Comparison of ENCODE assay signal across 11 cellular contexts in genomic region chrX:34654939-34655338, GRCh38. TPM values are rescaled to one million over a fixed set of nuclear protein-coding genes. Genes with fewer than 3 reads are reported as not detected.
DNase-seq lines count a peak whose midpoint lies in the region; ATAC-seq and TF ChIP-seq lines count a peak whose summit lies in the region.
"Had no signal": no experiment of that assay in that cellular context is flagged by ENCODE, and none has a peak within 500 bp of the region (broad histone marks: within the 10 kb centered on the region; RNA-seq: fewer than 3 reads in every experiment).

No MANE protein-coding gene starts in this region.

- DNase-seq in mesenchymal stem cell (peak; percentile 14), thyroid gland (no peak), NCI-H2107 (lab: John Stamatoyannopoulos, UW) (no peak)
- no peak for DNase-seq in effector memory CD4-positive, alpha-beta T cell
- DNase-seq: cortex of kidney; GF-D8; NCI-H446 treated with DMSO at 0.1 percent for 48 hours; stimulated activated CD4-positive, alpha-beta T cell treated with anti-CD3 and anti-CD28 coated beads, Interleukin-4, amount 100 ng/mL, for 4 hours had no signal

- H2BK120ac ChIP-seq in mesenchymal stem cell (ENCODE audit: low read depth, low read length) = no peak overlapping the region

- no peak overlapping the region for H2BK15ac ChIP-seq in mesenchymal stem cell (ENCODE audit: low read depth, poor library complexity, severe bottlenecking)

- no peak overlapping the region for H3K23ac ChIP-seq in mesenchymal stem cell (ENCODE audit: low read length in 2 of 2)

- no peak overlapping the region for H2AK5ac ChIP-seq in mesenchymal stem cell (ENCODE audit: low read length, severe bottlenecking)

- no peak overlapping the region for H2BK12ac ChIP-seq in mesenchymal stem cell (ENCODE audit: low read length in 2 of 2)

- H3K18ac ChIP-seq in mesenchymal stem cell (ENCODE audit: low read depth in 1 of 2, low read length in 2 of 2) = no peak overlapping the region

- H3K27me3 ChIP-seq in HUES64 (ENCODE audit: insufficient read depth, low read length) = peaks cover 14% of the 10 kb centered on the region
- peaks cover 0 to 3% of the 10 kb centered on the region in 2 donors for H3K27me3 ChIP-seq in duodenal mucosa (ENCODE audit: control insufficient read depth in 1 of 2, insufficient read depth in 2 of 2, low read length in 2 of 2)
- no peaks in the 10 kb centered on the region for H3K27me3 ChIP-seq in mesenchymal stem cell (ENCODE audit: control insufficient read depth in 1 of 2, insufficient read depth in 1 of 2, low read length in 2 of 2)
- H3K27me3 ChIP-seq in thyroid gland = no peaks in the 10 kb centered on the region
- no peaks in the 10 kb centered on the region for H3K27me3 ChIP-seq in effector memory CD4-positive, alpha-beta T cell (replicated peaks; ENCODE audit: control insufficient read depth, insufficient read depth, low read length, poor library complexity, severe bottlenecking)

- H3K79me1 ChIP-seq in mesenchymal stem cell (replicated peaks; ENCODE audit: low read length, poor library complexity, severe bottlenecking) = no peaks in the 10 kb centered on the region

- H3K9ac ChIP-seq in HUES64 (ENCODE audit: low read depth, low read length) (peak overlapping the region; percentile 50; the same call in 1 of the 2 replicates), duodenal mucosa (ENCODE audit: low read depth in 1 of 2, low read length in 2 of 2) (peak overlapping the region in 1 of 2 donors; percentile 43), mesenchymal stem cell (ENCODE audit: low read length) (peak overlapping the region; percentile 90)

- H2AFZ ChIP-seq in mesenchymal stem cell (ENCODE audit: low read depth, low read length) = no peak overlapping the region

- H3K4me3 ChIP-seq in HUES64 (ENCODE audit: low read length) = peak overlapping the region; percentile 66
- H3K4me3 ChIP-seq in duodenal mucosa (ENCODE audit: low read depth in 1 of 2, low read length in 2 of 2) = peak overlapping the region; percentile 21 to 29
- H3K4me3 ChIP-seq in mesenchymal stem cell (ENCODE audit: insufficient read depth in 1 of 2, low read depth in 1 of 2, low read length in 2 of 2) = peak overlapping the region in 1 of 2 experiments; percentile 84
- no peak overlapping the region for H3K4me3 ChIP-seq in thyroid gland (replicated peaks in 1 of 3)
- H3K4me3 ChIP-seq in effector memory CD4-positive, alpha-beta T cell (ENCODE audit: insufficient read depth, low read depth, low read length, poor library complexity, severe bottlenecking) = no peak overlapping the region

- H3K36me3 ChIP-seq in HUES64 (ENCODE audit: insufficient read depth, low read length) (no peaks in the 10 kb centered on the region), duodenal mucosa (ENCODE audit: control insufficient read depth in 1 of 2, insufficient read depth in 2 of 2, low read length in 2 of 2) (no peaks in the 10 kb centered on the region), mesenchymal stem cell (ENCODE audit: control insufficient read depth in 1 of 2, insufficient read depth in 2 of 2, low read depth in 1 of 2, low read length in 2 of 2) (no peaks in the 10 kb centered on the region), thyroid gland (no peaks in the 10 kb centered on the region)
- no peaks in the 10 kb centered on the region for H3K36me3 ChIP-seq in effector memory CD4-positive, alpha-beta T cell (ENCODE audit: control insufficient read depth, insufficient read depth, low read length)

- H3K14ac ChIP-seq in mesenchymal stem cell (ENCODE audit: low read length in 2 of 2) = no peak overlapping the region

- peaks cover 34% of the 10 kb centered on the region for H3K4me1 ChIP-seq in HUES64 (ENCODE audit: insufficient read depth, low read length)
- no peaks in the 10 kb centered on the region for H3K4me1 ChIP-seq in duodenal mucosa (ENCODE audit: control insufficient read depth in 1 of 2, insufficient read depth in 2 of 2, low read length in 2 of 2)
- H3K4me1 ChIP-seq in mesenchymal stem cell (ENCODE audit: control insufficient read depth, insufficient read depth, low read depth, low read length) = no peaks in the 10 kb centered on the region
- H3K4me1 ChIP-seq in thyroid gland = no peaks in the 10 kb centered on the region
- H3K4me1 ChIP-seq in effector memory CD4-positive, alpha-beta T cell (ENCODE audit: control insufficient read depth, insufficient read depth, low read length, poor library complexity, severe bottlenecking) = no peaks in the 10 kb centered on the region

- intact Hi-C loops in thyroid gland (cut with DNase I) = no loop called here

- no peak overlapping the region for H4K8ac ChIP-seq in mesenchymal stem cell (ENCODE audit: low read length)

- no peak for TF ChIP-seq CTCF in thyroid gland (IDR thresholded peaks at IDR 0.05)

- WGBS in HUES64 = 12% methylated on average over 3 of the region's 6 CpGs
- 0% methylated on average over 2 of the region's 6 CpGs for WGBS in mesenchymal stem cell
- 45 to 58% methylated on average over 6 of the region's 6 CpGs for WGBS in thyroid gland, 2 donors

- H3K27ac ChIP-seq in HUES64 (ENCODE audit: low read depth, low read length) = peak overlapping the region; percentile 85
- no peak overlapping the region for H3K27ac ChIP-seq in duodenal mucosa (ENCODE audit: low read depth, low read length)
- peak overlapping the region; percentile 2 for H3K27ac ChIP-seq in mesenchymal stem cell (ENCODE audit: low read length, poor library complexity, severe bottlenecking)
- peak overlapping the region in 2 of 3 donors; percentile 50 to 61 for H3K27ac ChIP-seq in thyroid gland
- H3K27ac ChIP-seq in effector memory CD4-positive, alpha-beta T cell (ENCODE audit: insufficient read depth, low read length, poor library complexity, severe bottlenecking) = no peak overlapping the region

- H2BK5ac ChIP-seq in mesenchymal stem cell (ENCODE audit: low read depth, low read length, poor library complexity, severe bottlenecking) = no peak overlapping the region

- H3K4ac ChIP-seq in mesenchymal stem cell (ENCODE audit: low read depth in 1 of 2, low read length in 2 of 2) = no peak overlapping the region

- H3K9me3 ChIP-seq in HUES64 (ENCODE audit: insufficient read depth, low read depth, low read length) (no peaks in the 10 kb centered on the region), duodenal mucosa (ENCODE audit: control insufficient read depth in 1 of 2, low read length in 2 of 2) (no peaks in the 10 kb centered on the region), mesenchymal stem cell (ENCODE audit: control insufficient read depth, low read length) (no peaks in the 10 kb centered on the region), thyroid gland (no peaks in the 10 kb centered on the region)
- H3K9me3 ChIP-seq in effector memory CD4-positive, alpha-beta T cell (ENCODE audit: control insufficient read depth, low read length) = no peaks in the 10 kb centered on the region

- TF ChIP-seq POLR2A in thyroid gland (IDR thresholded peaks at IDR 0.05) = no peak

- no peak overlapping the region for H4K91ac ChIP-seq in mesenchymal stem cell (ENCODE audit: low read length)

- peak overlapping the region; percentile 22 for H3K4me2 ChIP-seq in mesenchymal stem cell (ENCODE audit: low read length, poor library complexity, severe bottlenecking)

- ATAC-seq in GM18511 (IDR thresholded peaks at IDR 0.05; ENCODE audit: unreplicated experiment) = no peak

RNA-seq across cellular contexts. Expression of gene TMEM47, which starts 2.1 kb away (rescaled TPM):
- polyA plus RNA-seq in HUES64 (2013, experiment 1 of 2) = 25.1 TPM
- polyA plus RNA-seq in HUES64 (2013, experiment 2 of 2) = 28.7 TPM
- 13.1 TPM for polyA plus RNA-seq in mesenchymal stem cell (2013, experiment 1 of 2)
- polyA plus RNA-seq in mesenchymal stem cell (2013, experiment 2 of 2) = 14.2 TPM
- 10 to 100 TPM; 15.6 to 53.8 (median 26.9) TPM for total RNA-seq in thyroid gland

Comparison
In these comparisons a context has a peak if more than half of its experiments do, and no peak if none do; other contexts are left out.
1. H3K27ac ChIP-seq: peak in HUES64 (single experiment), mesenchymal stem cell (single experiment) and thyroid gland (2 of 3); none in duodenal mucosa (single experiment) and effector memory CD4-positive, alpha-beta T cell (single experiment).
2. H3K4me3 ChIP-seq: peak in HUES64 (single experiment) and duodenal mucosa (2 of 2); none in thyroid gland (0 of 3) and effector memory CD4-positive, alpha-beta T cell (single experiment).